ENCODE assay signal across 21 cellular contexts in the genomic region with DNA sequence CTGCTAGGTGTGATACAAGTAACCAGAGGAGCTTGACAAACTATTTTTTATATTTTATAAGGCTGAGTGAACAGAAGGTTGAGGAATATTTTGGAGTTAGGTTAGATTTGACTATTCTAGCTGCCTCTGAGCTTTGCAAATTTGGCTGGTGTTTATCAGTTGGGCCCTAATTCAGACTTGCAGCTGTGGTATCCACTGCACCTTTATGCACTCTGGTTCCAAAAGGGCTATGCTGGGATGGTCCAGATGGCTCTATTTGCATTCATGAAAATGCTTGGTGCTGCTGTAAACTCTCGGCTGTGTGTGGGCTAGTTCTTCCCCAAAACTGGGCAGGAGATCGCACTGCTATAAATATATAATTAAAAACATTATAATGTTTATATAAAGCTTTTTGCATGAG.
"Had no signal": no experiment of that assay in that cellular context is flagged by ENCODE, and none has a peak within 500 bp of the region (broad histone marks: within the 10 kb centered on the region; RNA-seq: fewer than 3 reads in every experiment).

No MANE protein-coding gene starts in this region.

- H3K27ac ChIP-seq: breast epithelium, SK-N-MC had no signal

- H3K36me3 ChIP-seq: breast epithelium had no signal

- DNase-seq: activated B cell treated with CpG ODN at 0.5 μM for 24 hours; activated CD4-positive, alpha-beta T cell treated with anti-CD3 and anti-CD28 coated beads for 1 hour; activated CD4-positive, alpha-beta T cell treated with anti-CD3 and anti-CD28 coated beads, Interleukin-2, amount 10 ng/mL, durations not matched to agents 24 days and 14 days; activated CD4-positive, alpha-beta T cell treated with anti-CD3 and anti-CD28 coated beads, Interleukin-2, amount 50 U/mL, for 48 hours; activated CD8-positive, alpha-beta memory T cell treated with anti-CD3 and anti-CD28 coated beads, Interleukin-2, amount 10 ng/mL, durations not matched to agents 7 days and 5 days; activated effector memory CD4-positive, alpha-beta T cell treated with Interleukin-2 at 50 U/mL for 16 hours; activated naive CD4-positive, alpha-beta T cell; activated T-cell treated with anti-CD3 and anti-CD28 coated beads, Interleukin-2, amount 50 U/mL, for 24 hours; aorta; caudate nucleus; MM.1S; NCI-H1436 treated with DMSO at 0.1 percent for 48 hours; NCI-H2029; NCI-H2107; NCI-H82; T-cell; T-helper 2 cell; T1000 had no signal

- H3K4me3 ChIP-seq: breast epithelium, SK-N-MC had no signal

- H3K4me1 ChIP-seq: breast epithelium had no signal

- H3K9me3 ChIP-seq: breast epithelium had no signal

- ATAC-seq: activated CD8-positive, alpha-beta memory T cell treated with anti-CD3 and anti-CD28 coated beads, Interleukin-2, amount 10 ng/mL, durations not matched to agents 7 days and 5 days; Right ventricle myocardium inferior; T-cell had no signal
